In genomic region chr7:35699906-35700305, GRCh38 we compare ENCODE assay signal across 20 cellular contexts.
"Had no signal": no experiment of that assay in that cellular context is flagged by ENCODE, and none has a peak within 500 bp of the region (broad histone marks: within the 10 kb centered on the region; RNA-seq: fewer than 3 reads in every experiment).

No MANE protein-coding gene starts in this region.

- H3K27me3 ChIP-seq: ovary, testis had no signal

- H3K27ac Mint-ChIP-seq: activated CD8-positive, alpha-beta memory T cell treated with anti-CD3 and anti-CD28 coated beads, Interleukin-2, amount 10 ng/mL, durations not matched to agents 7 days and 5 days; activated naive CD8-positive, alpha-beta T cell treated with anti-CD3 and anti-CD28 coated beads, Interleukin-2, amount 10 ng/mL, durations not matched to agents 7 days and 5 days; brain; effector memory CD8-positive, alpha-beta T cell; naive thymus-derived CD8-positive, alpha-beta T cell; type B pancreatic cell had no signal

- H3K9me3 Mint-ChIP-seq: activated naive CD8-positive, alpha-beta T cell treated with anti-CD3 and anti-CD28 coated beads, Interleukin-2, amount 10 ng/mL, durations not matched to agents 7 days and 5 days; effector memory CD8-positive, alpha-beta T cell; naive thymus-derived CD8-positive, alpha-beta T cell; type B pancreatic cell had no signal

- H3K4me3 ChIP-seq: ovary, psoas muscle, skin epidermis, testis had no signal

- H3K27ac ChIP-seq: ovary, psoas muscle, skin epidermis, testis had no signal

- H3K4me3 Mint-ChIP-seq: activated CD8-positive, alpha-beta memory T cell treated with anti-CD3 and anti-CD28 coated beads, Interleukin-2, amount 10 ng/mL, durations not matched to agents 7 days and 5 days; activated naive CD8-positive, alpha-beta T cell treated with anti-CD3 and anti-CD28 coated beads, Interleukin-2, amount 10 ng/mL, durations not matched to agents 7 days and 5 days; brain; effector memory CD8-positive, alpha-beta T cell; naive thymus-derived CD8-positive, alpha-beta T cell; type B pancreatic cell had no signal

- DNase-seq: activated CD4-positive, CD25-positive, alpha-beta regulatory T cell; activated CD8-positive, alpha-beta memory T cell treated with anti-CD3 and anti-CD28 coated beads, Interleukin-2, amount 10 ng/mL, durations not matched to agents 7 days and 5 days; activated naive CD8-positive, alpha-beta T cell treated with anti-CD3 and anti-CD28 coated beads, Interleukin-2, amount 10 ng/mL, durations not matched to agents 7 days and 5 days; activated T-cell treated with anti-CD3 and anti-CD28 coated beads, Interleukin-2, amount 50 U/mL, for 1 hour; anterior cingulate cortex; caudate nucleus; effector memory CD8-positive, alpha-beta T cell; foreskin melanocyte; glutamatergic neuron; hippocampal formation; left cardiac atrium; naive thymus-derived CD8-positive, alpha-beta T cell; ovary; psoas muscle; right cardiac atrium; T1000; testis had no signal

- H3K36me3 ChIP-seq: ovary had no signal

- H3K9me3 ChIP-seq: ovary, psoas muscle, testis had no signal

- H3K27me3 Mint-ChIP-seq: activated CD8-positive, alpha-beta memory T cell treated with anti-CD3 and anti-CD28 coated beads, Interleukin-2, amount 10 ng/mL, durations not matched to agents 7 days and 5 days; activated naive CD8-positive, alpha-beta T cell treated with anti-CD3 and anti-CD28 coated beads, Interleukin-2, amount 10 ng/mL, durations not matched to agents 7 days and 5 days; effector memory CD8-positive, alpha-beta T cell; naive thymus-derived CD8-positive, alpha-beta T cell; type B pancreatic cell had no signal
